Comparison of ENCODE assay signal across 1 cellular context in the genomic region with DNA sequence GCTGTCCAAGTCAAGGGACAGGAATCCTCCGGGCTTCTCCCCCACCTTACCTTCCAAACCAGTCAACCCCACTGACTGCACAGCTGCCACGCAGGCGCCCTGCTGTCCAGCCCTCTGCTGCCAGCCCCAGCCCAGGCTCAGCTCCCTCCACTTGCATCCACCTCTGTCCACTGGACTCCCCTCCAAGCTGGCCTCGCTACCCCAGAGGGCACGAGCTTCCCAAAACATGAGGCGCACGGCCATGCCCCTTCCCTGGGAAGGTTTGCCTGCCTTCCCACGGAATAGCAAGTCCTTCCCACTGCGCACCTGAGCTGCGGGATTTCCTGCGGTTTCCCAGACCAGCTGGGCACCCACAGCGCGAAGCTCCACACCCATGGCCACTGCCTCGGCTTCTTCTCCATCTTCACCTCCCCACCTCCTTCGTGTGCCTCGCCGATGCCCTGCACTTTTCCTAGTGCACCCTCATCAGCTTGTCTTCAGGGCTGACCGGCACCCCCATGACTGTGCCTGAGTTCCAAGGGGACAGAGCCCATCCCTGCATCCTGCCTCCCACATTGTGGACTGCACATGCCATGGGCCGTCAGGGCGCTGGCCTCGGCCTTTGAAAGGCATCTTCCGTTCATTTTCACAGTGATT.
TF ChIP-seq lines count a peak whose summit lies in the region.

No MANE protein-coding gene starts in this region.

TF ChIP-seq in HepG2, 621 proteins besides CTCF, POLR2A, EP300 and RAD21:
- TF ChIP-seq ZFP36 (IDR thresholded peaks at IDR 0.05; ENCODE audit: borderline replicate concordance, low read depth, low read length, partially characterized antibody) (no peak), NR3C1 (CRISPR knock-in tag; IDR thresholded peaks at IDR 0.05) (no peak), MIER2 (CRISPR knock-in tag; IDR thresholded peaks at IDR 0.05) (no peak), SSRP1 (CRISPR knock-in tag; IDR thresholded peaks at IDR 0.05) (no peak), HNRNPH1 (optimal IDR thresholded peaks at IDR 0.05; ENCODE audit: low read depth, low read length) (no peak), MEF2D (CRISPR knock-in tag; IDR thresholded peaks at IDR 0.05) (no peak), HNRNPUL1 (IDR thresholded peaks at IDR 0.05; ENCODE audit: low read depth, low read length) (no peak)
